ENCODE assay signal across 21 cellular contexts in genomic region chr9:132185164-132186009, GRCh38. TPM values are rescaled to one million over a fixed set of nuclear protein-coding genes. Genes with fewer than 3 reads are reported as not detected.
A peak's percentile ranks its signal among the peaks of the same experiment; 100 is the strongest.
DNase-seq lines count a peak whose midpoint lies in the region; ATAC-seq, FAIRE-seq and TF ChIP-seq lines count a peak whose summit lies in the region.
"Had no signal": no experiment of that assay in that cellular context is flagged by ENCODE, and none has a peak within 500 bp of the region (broad histone marks: within the 10 kb centered on the region; RNA-seq: fewer than 3 reads in every experiment).

No MANE protein-coding gene starts in this region.

- no peak overlapping the region for H3K4me3 ChIP-seq in right atrium auricular region
- no peak overlapping the region for H3K4me3 ChIP-seq in astrocyte (ENCODE audit: insufficient read depth, low read depth, low read length)
- no peak overlapping the region for H3K4me3 ChIP-seq in testis
- H3K4me3 ChIP-seq: A549, HAP-1, pancreas, PC-9, SK-N-MC had no signal

- no peaks in the 10 kb centered on the region for H3K36me3 Mint-ChIP-seq in astrocyte (ENCODE audit: low read depth, unreplicated experiment)
- H3K36me3 Mint-ChIP-seq: activated CD4-positive, alpha-beta memory T cell treated with anti-CD3 and anti-CD28 coated beads for 36 hours; activated naive CD8-positive, alpha-beta T cell treated with anti-CD3 and anti-CD28 coated beads for 36 hours; immature natural killer cell had no signal

- H3K4me1 ChIP-seq in right atrium auricular region (peaks cover 0 to 22% of the 10 kb centered on the region in 2 donors), astrocyte (ENCODE audit: insufficient read depth, low read length) (peaks cover 5% of the 10 kb centered on the region), testis (peaks cover 51% of the 10 kb centered on the region)
- H3K4me1 ChIP-seq: A549, pancreas had no signal

- no peaks in the 10 kb centered on the region for H3K36me3 ChIP-seq in right atrium auricular region
- H3K36me3 ChIP-seq in astrocyte (ENCODE audit: insufficient read depth, low read length), result no peaks in the 10 kb centered on the region
- no peaks in the 10 kb centered on the region for H3K36me3 ChIP-seq in testis (ENCODE audit: low read depth, missing control alignments)
- H3K36me3 ChIP-seq: HAP-1, pancreas had no signal

- DNase-seq in right atrium auricular region (ENCODE audit: low spot score) (no peak), left ventricle myocardium superior (no peak), astrocyte (ENCODE audit: low read depth) (no peak), testis (peak; percentile 72), H4 (ENCODE audit: low spot score) (no peak), epidermal melanocyte (ENCODE audit: insufficient read length, low spot score) (no peak), CD1c-positive myeloid dendritic cell (ENCODE audit: extremely low spot score) (no peak)
- DNase-seq: activated CD4-positive, alpha-beta memory T cell treated with anti-CD3 and anti-CD28 coated beads for 36 hours; activated naive CD8-positive, alpha-beta T cell treated with anti-CD3 and anti-CD28 coated beads for 36 hours; activated T-cell treated with anti-CD3 and anti-CD28 coated beads, Interleukin-2, amount 50 U/mL, for 48 hours; foreskin melanocyte; immature natural killer cell; NCI-H1417 treated with DMSO at 0.1 percent for 48 hours; NCI-H446 treated with DMSO at 0.1 percent for 48 hours; pancreas; PC-9; stimulated activated naive CD4-positive, alpha-beta T cell treated with Interleukin-2 at 50 U/mL for 16 hours had no signal

- peak overlapping the region; percentile 22 to 33 for H3K27ac ChIP-seq in right atrium auricular region
- no peak overlapping the region for H3K27ac ChIP-seq in astrocyte (ENCODE audit: low read depth, low read length)
- H3K27ac ChIP-seq in layer of hippocampus (ENCODE audit: low read depth, low read length), result peak overlapping the region; percentile 68
- H3K27ac ChIP-seq in testis, result peak overlapping the region; percentile 58 to 65
- H3K27ac ChIP-seq: A549, pancreas, PC-9, SK-N-MC had no signal

- no peaks in the 10 kb centered on the region for H3K79me2 ChIP-seq in astrocyte (ENCODE audit: insufficient read depth, low read length)

- H3K4me1 Mint-ChIP-seq in astrocyte (ENCODE audit: low read depth, unreplicated experiment), result peaks cover 10% of the 10 kb centered on the region
- H3K4me1 Mint-ChIP-seq: immature natural killer cell had no signal

- H3K27ac Mint-ChIP-seq in astrocyte (ENCODE audit: unreplicated experiment), result no peak overlapping the region
- H3K27ac Mint-ChIP-seq: activated CD4-positive, alpha-beta memory T cell treated with anti-CD3 and anti-CD28 coated beads for 36 hours; activated naive CD8-positive, alpha-beta T cell treated with anti-CD3 and anti-CD28 coated beads for 36 hours had no signal

- ATAC-seq in left ventricle myocardium superior, result no peak
- ATAC-seq: A549 had no signal

- no peak overlapping the region for H3K9ac ChIP-seq in astrocyte (ENCODE audit: low read length)

- 42 to 47% methylated on average over 18 of the region's 18 CpGs for WGBS in testis, 2 donors

- intact Hi-C loops in left ventricle myocardium superior (cut with micrococcal nuclease) (no loop called here), testis (cut with DNase I; ENCODE audit: low total_unique reads) (no loop called here)

- H3K9me3 ChIP-seq in right atrium auricular region (no peaks in the 10 kb centered on the region), astrocyte (ENCODE audit: insufficient read depth, low read depth, low read length) (no peaks in the 10 kb centered on the region), testis (no peaks in the 10 kb centered on the region)
- H3K9me3 ChIP-seq: A549, HAP-1, pancreas had no signal

- FAIRE-seq in astrocyte (lab: Jason Lieb, UNC), result no peak
- FAIRE-seq: A549, pancreas had no signal

- peak overlapping the region; percentile 16 for H3K4me3 Mint-ChIP-seq in astrocyte (ENCODE audit: unreplicated experiment)
- H3K4me3 Mint-ChIP-seq: activated CD4-positive, alpha-beta memory T cell treated with anti-CD3 and anti-CD28 coated beads for 36 hours; activated naive CD8-positive, alpha-beta T cell treated with anti-CD3 and anti-CD28 coated beads for 36 hours; immature natural killer cell had no signal

- H2AFZ ChIP-seq in astrocyte (ENCODE audit: low read depth, low read length), result no peak overlapping the region
- H2AFZ ChIP-seq: PC-9 had no signal

- H3K4me2 ChIP-seq in astrocyte (ENCODE audit: low read length), result peak overlapping the region; percentile 30
- H3K4me2 ChIP-seq: A549, PC-9 had no signal

- H4K20me1 ChIP-seq in astrocyte (ENCODE audit: insufficient read depth, low read length), result peaks cover 6% of the 10 kb centered on the region

- no peak for TF ChIP-seq POLR2A in testis (IDR thresholded peaks at IDR 0.05)

- TF ChIP-seq CTCF in right atrium auricular region (IDR thresholded peaks at IDR 0.05), result no peak
- TF ChIP-seq CTCF in astrocyte (IDR thresholded peaks at IDR 0.05; ENCODE audit: insufficient read depth, low read depth, low read length), result no peak
- no peak for TF ChIP-seq CTCF in testis (IDR thresholded peaks at IDR 0.05)

- H3K27me3 ChIP-seq in right atrium auricular region (no peaks in the 10 kb centered on the region), astrocyte (ENCODE audit: insufficient read depth, low read length) (peaks cover 37% of the 10 kb centered on the region), layer of hippocampus (ENCODE audit: control insufficient read depth, insufficient read depth, low read length) (no peaks in the 10 kb centered on the region), testis (no peaks in the 10 kb centered on the region)

- H3K27me3 Mint-ChIP-seq in astrocyte (ENCODE audit: low read depth, unreplicated experiment), result peaks cover 45% of the 10 kb centered on the region

- no peaks in the 10 kb centered on the region for H3K9me3 Mint-ChIP-seq in astrocyte (ENCODE audit: unreplicated experiment)
- H3K9me3 Mint-ChIP-seq: activated CD4-positive, alpha-beta memory T cell treated with anti-CD3 and anti-CD28 coated beads for 36 hours; activated naive CD8-positive, alpha-beta T cell treated with anti-CD3 and anti-CD28 coated beads for 36 hours; immature natural killer cell had no signal

RNA-seq across cellular contexts. Expression of gene NTNG2, which starts 23.5 kb away (rescaled TPM):
- total RNA-seq in right atrium auricular region (10 to 100 TPM in 1 of 2 donors, 1 to 10 TPM in 1; 5.2 to 16.9 TPM), left ventricle myocardium superior (1.9 TPM), astrocyte (2.4 and 2.5 TPM in 2 replicates), testis (10 to 100 TPM; 23.7 to 29.0 TPM)
- 3.3 TPM for polyA plus RNA-seq in testis (ENCODE audit: insufficient read depth, low read depth, low replicate concordance)
- 0.95 and 1.7 TPM in 2 replicates for total RNA-seq in H4 (2014; rRNA removed; shearing (Covaris generic))
- total RNA-seq: PC-9 had no signal
